ENCODE assay signal across 1 cellular context in the genomic region with DNA sequence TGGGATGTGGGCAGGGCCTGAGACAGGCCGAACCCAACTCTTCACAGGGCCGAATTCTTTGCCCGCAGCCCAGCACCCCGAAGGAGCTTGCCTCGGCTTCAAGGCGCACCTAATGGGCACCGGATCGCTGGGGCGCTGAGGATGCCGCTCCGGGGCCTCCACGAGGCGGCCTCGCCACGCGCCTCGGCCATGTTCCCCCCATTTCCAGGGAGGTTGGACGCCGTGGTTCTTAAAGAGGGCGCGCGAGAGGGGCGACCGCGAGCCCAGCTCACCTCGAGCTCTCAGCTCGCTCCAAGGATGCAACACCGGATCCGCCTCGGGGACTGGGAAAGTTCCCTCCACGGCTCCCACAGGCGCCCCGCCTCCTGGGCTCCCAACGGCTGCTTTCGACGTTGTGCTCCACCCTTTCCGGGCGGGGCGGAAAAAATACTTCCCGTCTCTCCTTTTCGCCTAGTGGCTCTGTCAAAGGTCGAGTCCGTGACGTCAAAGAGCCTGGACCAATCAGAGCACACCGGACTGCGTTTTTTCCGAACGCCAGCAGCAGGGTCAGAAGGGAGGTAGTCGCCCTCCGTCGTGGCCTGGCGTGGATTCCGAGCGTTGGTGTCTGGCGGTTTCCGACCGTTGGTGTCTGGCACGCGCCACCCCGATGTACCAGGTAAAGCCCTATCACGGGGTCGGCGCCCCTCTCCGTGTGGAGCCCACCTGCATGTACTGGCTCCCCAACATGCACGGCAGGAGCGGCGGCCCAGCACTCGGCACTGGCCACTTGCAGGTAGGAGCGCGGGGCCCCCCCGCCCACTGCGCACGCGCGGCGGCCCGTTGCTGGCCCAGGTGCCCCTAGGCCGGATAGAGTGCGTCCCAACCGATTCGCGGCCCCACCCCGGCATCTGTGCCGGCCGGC.
A peak's percentile ranks its signal among the peaks of the same experiment; 100 is the strongest.
TF ChIP-seq lines count a peak whose summit lies in the region.

No MANE protein-coding gene starts in this region.

TF ChIP-seq in K562, 482 proteins besides CTCF, POLR2A, EP300 and RAD21 (continued from another document and continues in another):
- TF ChIP-seq E2F3 (CRISPR knock-in tag; IDR thresholded peaks at IDR 0.05) (peak; percentile 61; the same call in 1 of the 2 replicates), RBBP5 (IDR thresholded peaks at IDR 0.05; ENCODE audit: borderline replicate concordance, insufficient read depth, low read length, poor library complexity, severe bottlenecking) (peak; percentile 23), ATF6 (CRISPR knock-in tag; IDR thresholded peaks at IDR 0.05) (peak; percentile 92), SP1 (CRISPR knock-in tag; IDR thresholded peaks at IDR 0.05) (peak; percentile 91), ZNF24 (IDR thresholded peaks at IDR 0.05) (peak; percentile 21; the same call in 1 of the 2 replicates), TAF7 (tag; IDR thresholded peaks at IDR 0.05) (peak; percentile 83), GMEB1 (CRISPR knock-in tag; IDR thresholded peaks at IDR 0.05) (0 out of 2 replicates have a peak, but pooled peaks have one; percentile 23), SPI1 (IDR thresholded peaks at IDR 0.05; ENCODE audit: borderline replicate concordance, low read depth, low read length) (peak; percentile 5; the same call in 1 of the 2 replicates), NBN (IDR thresholded peaks at IDR 0.05; ENCODE audit: low read depth) (peak; percentile 74; the same call in 1 of the 2 replicates), POLR2G (IDR thresholded peaks at IDR 0.05; ENCODE audit: low read depth, low read length) (peak; percentile 96), CBX5 (IDR thresholded peaks at IDR 0.05; ENCODE audit: borderline replicate concordance, low read depth) (peak; percentile 21; the same call in 1 of the 2 replicates), NCOA1 (IDR thresholded peaks at IDR 0.05; ENCODE audit: low read depth) (0 out of 2 replicates have a peak, but pooled peaks have one; percentile 47), VEZF1 (CRISPR knock-in tag; IDR thresholded peaks at IDR 0.05) (peak; percentile 94; the same call in 1 of the 2 replicates), ETV1 (tag; conservative IDR thresholded peaks at IDR 0.05; ENCODE audit: low read depth) (peak; percentile 15; the same call in 1 of the 2 replicates), DMBX1 (CRISPR knock-in tag; IDR thresholded peaks at IDR 0.05; ENCODE audit: borderline replicate concordance) (peak; percentile 34; the same call in 1 of the 2 replicates), PKNOX1 (IDR thresholded peaks at IDR 0.05) (peak; percentile 78), ZBTB9 (CRISPR knock-in tag; IDR thresholded peaks at IDR 0.05) (peak; percentile 93), AFF1 (IDR thresholded peaks at IDR 0.05; ENCODE audit: low read depth in 1 of 2, partially characterized antibody in 2 of 2) (peak in 1 of 2 experiments; percentile 21), CSDE1 (IDR thresholded peaks at IDR 0.05) (peak in 1 of 2 experiments; percentile 44; a peak in 1 of 4 replicates), PML (IDR thresholded peaks at IDR 0.05; ENCODE audit: low read length) (peak; percentile 95), MAZ (CRISPR knock-in tag; conservative IDR thresholded peaks at IDR 0.05 in 1 of 2, IDR thresholded peaks at IDR 0.05 in 1 of 2) (peak; percentile 88 to 97), HNRNPLL (IDR thresholded peaks at IDR 0.05; ENCODE audit: low read depth, low read length, poor library complexity, severe bottlenecking) (peak; percentile 79), RREB1 (CRISPR knock-in tag; IDR thresholded peaks at IDR 0.05) (0 out of 2 replicates have a peak, but pooled peaks have one; percentile 43), CHCHD3 (CRISPR knock-in tag; IDR thresholded peaks at IDR 0.05) (peak; percentile 83; the same call in 1 of the 2 replicates), SIN3A (IDR thresholded peaks at IDR 0.05; ENCODE audit: borderline replicate concordance in 2 of 2, control insufficient read depth in 1 of 2, low read depth in 2 of 2, low read length in 2 of 2) (peak; percentile 61 to 65; a peak in 2 of 4 replicates), NFRKB (IDR thresholded peaks at IDR 0.05; ENCODE audit: low read depth) (peak; percentile 69; the same call in 1 of the 2 replicates), TCF3 (CRISPR knock-in tag; IDR thresholded peaks at IDR 0.05) (peak; percentile 42; the same call in 1 of the 2 replicates)
- TF ChIP-seq, protein P1, sequence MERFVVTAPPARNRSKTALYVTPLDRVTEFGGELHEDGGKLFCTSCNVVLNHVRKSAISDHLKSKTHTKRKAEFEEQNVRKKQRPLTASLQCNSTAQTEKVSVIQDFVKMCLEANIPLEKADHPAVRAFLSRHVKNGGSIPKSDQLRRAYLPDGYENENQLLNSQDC (CRISPR knock-in tag; IDR thresholded peaks at IDR 0.05): peak; percentile 71
- TF ChIP-seq, protein P2, sequence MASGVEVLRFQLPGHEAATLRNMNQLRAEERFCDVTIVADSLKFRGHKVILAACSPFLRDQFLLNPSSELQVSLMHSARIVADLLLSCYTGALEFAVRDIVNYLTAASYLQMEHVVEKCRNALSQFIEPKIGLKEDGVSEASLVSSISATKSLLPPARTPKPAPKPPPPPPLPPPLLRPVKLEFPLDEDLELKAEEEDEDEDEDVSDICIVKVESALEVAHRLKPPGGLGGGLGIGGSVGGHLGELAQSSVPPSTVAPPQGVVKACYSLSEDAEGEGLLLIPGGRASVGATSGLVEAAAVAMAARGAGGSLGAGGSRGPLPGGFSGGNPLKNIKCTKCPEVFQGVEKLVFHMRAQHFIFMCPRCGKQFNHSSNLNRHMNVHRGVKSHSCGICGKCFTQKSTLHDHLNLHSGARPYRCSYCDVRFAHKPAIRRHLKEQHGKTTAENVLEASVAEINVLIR (CRISPR knock-in tag; IDR thresholded peaks at IDR 0.05): peak; percentile 66
